8 cellular contexts compared by ENCODE assay signal in the genomic region with DNA sequence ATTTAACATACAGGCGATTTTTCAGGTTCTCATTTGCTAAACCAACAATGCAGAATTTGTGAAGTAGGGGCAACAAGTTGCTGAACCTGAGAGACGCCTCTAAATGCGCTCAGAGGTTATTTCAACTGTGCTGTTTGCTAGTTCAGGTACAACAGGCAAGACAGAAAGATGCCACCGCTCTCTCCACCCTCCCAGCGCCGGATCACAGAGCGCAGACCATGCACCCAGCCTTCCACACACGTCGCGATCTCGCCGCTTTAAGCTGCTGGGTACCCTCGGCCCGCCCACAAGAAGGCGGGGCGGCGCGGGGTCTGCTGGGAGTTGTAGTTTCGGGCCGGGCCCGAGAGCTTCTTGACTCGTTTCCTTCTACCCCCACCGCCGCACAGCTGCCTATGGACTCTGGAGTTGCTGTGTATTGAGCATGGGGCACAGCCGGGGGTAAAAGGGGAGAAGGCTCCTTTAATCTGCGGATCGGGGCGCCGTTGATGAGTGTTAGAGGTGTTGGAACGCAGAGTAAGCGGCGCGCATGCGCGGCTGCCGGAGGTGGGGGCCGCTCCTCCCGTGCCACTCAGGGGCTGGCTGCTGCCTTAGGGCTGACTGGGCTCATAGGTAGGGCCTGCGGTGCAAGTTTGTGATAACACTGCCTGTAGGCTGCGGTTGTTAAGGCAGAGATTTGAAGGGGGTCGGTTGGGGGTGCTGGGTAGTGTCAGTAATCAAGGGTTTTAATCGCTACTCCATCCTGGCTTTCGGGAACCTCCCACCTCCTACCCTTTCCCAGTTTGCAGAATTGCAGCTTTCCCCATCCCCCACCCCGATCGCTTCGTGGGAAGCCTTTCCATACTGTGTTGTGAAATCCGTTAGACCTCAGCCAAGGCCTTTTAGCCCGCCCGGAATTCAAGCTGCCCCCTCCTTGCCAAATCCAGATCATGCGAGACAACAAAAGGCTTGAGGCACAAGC. TPM values are rescaled to one million over a fixed set of nuclear protein-coding genes. Genes with fewer than 3 reads are reported as not detected.
DNase-seq lines count a peak whose midpoint lies in the region; ATAC-seq and TF ChIP-seq lines count a peak whose summit lies in the region.

No MANE protein-coding gene starts in this region.

- POLR2A ChIA-PET in activated CD4-positive, alpha-beta memory T cell treated with anti-CD3 and anti-CD28 coated beads for 36 hours (lab: Charles Lee), result interaction anchor here (0.6 to 2.2 kb wide), 6 partner anchors 13 to 41 kb away, joined by 3 to 7 read pairs (median 6); a partner anchor contains a TSS

- peaks cover 10% of the 10 kb centered on the region for H3K4me1 Mint-ChIP-seq in activated CD4-positive, alpha-beta memory T cell treated with anti-CD3 and anti-CD28 coated beads for 36 hours (ENCODE audit: low read depth)

- H3K27me3 Mint-ChIP-seq in activated CD4-positive, alpha-beta memory T cell treated with anti-CD3 and anti-CD28 coated beads for 36 hours, result peaks cover 15% of the 10 kb centered on the region

- H3K9me3 Mint-ChIP-seq in activated CD4-positive, alpha-beta memory T cell treated with anti-CD3 and anti-CD28 coated beads for 36 hours, result no peaks in the 10 kb centered on the region

- peak overlapping the region; percentile 51 for H3K4me3 ChIP-seq in lower leg skin (ENCODE audit: low read depth, poor library complexity, severe bottlenecking)

- CTCF ChIA-PET in activated CD4-positive, alpha-beta memory T cell treated with anti-CD3 and anti-CD28 coated beads for 36 hours (lab: Charles Lee), result interaction anchor here (0.9 to 1.7 kb wide), 4 partner anchors 40 to 447 kb away, joined by 3 to 7 read pairs (median 4); a partner anchor contains a TSS

- peak overlapping the region; percentile 84 for H3K27ac Mint-ChIP-seq in activated CD4-positive, alpha-beta memory T cell treated with anti-CD3 and anti-CD28 coated beads for 36 hours

- DNase-seq in C1 segment of cervical spinal cord (lab: John Stamatoyannopoulos, UW), result peak; percentile 48 to 99 (median 92)
- DNase-seq in NCI-H774 (lab: John Stamatoyannopoulos, UW), result peak; percentile 81
- DNase-seq in activated CD4-positive, alpha-beta memory T cell treated with anti-CD3 and anti-CD28 coated beads for 36 hours, result peak; percentile 92
- DNase-seq in dermis microvascular lymphatic vessel endothelial cell (ENCODE audit: low read depth in 2 of 2), result peak; percentile 35 to 82
- peak; percentile 85 to 98 for DNase-seq in lower leg skin (ENCODE audit: low spot score in 2 of 2)
- DNase-seq in stimulated activated CD4-positive, alpha-beta T cell treated with anti-CD3 and anti-CD28 coated beads, Interleukin-4, amount 100 ng/mL, for 24 hours, result peak; percentile 87

- H3K36me3 Mint-ChIP-seq in activated CD4-positive, alpha-beta memory T cell treated with anti-CD3 and anti-CD28 coated beads for 36 hours, result no peaks in the 10 kb centered on the region

- intact Hi-C loops in activated CD4-positive, alpha-beta memory T cell treated with anti-CD3 and anti-CD28 coated beads for 36 hours (cut with micrococcal nuclease), result loop anchor here (1.0 to 10.0 kb wide), 5 partner anchors 12 to 726 kb away; a partner anchor contains a TSS
- intact Hi-C loops in lower leg skin (cut with DNase I; ENCODE audit: low total_unique reads), result no loop called here

- ATAC-seq in GM19397 (IDR thresholded peaks at IDR 0.05; ENCODE audit: unreplicated experiment), result peak; percentile 99
- ATAC-seq in HG03558 (IDR thresholded peaks at IDR 0.05; ENCODE audit: extremely low read depth, unreplicated experiment), result peak; percentile 98

- H3K4me3 Mint-ChIP-seq in activated CD4-positive, alpha-beta memory T cell treated with anti-CD3 and anti-CD28 coated beads for 36 hours, result peak overlapping the region; percentile 89

- no peak for TF ChIP-seq POLR2A in lower leg skin (IDR thresholded peaks at IDR 0.05)

- no peak for TF ChIP-seq CTCF in lower leg skin (IDR thresholded peaks at IDR 0.05)

- WGBS in lower leg skin, 2 donors, result 2 to 3% methylated on average over 50 of the region's 50 CpGs

RNA-seq across cellular contexts. Expression of a gene that starts 40.3 kb away (rescaled TPM):
- total RNA-seq in activated CD4-positive, alpha-beta memory T cell treated with anti-CD3 and anti-CD28 coated beads for 36 hours, result 1 to 10 TPM; 6.1 TPM
- total RNA-seq in dermis microvascular lymphatic vessel endothelial cell, result 9.2 and 9.9 TPM in 2 replicates
- 10 to 100 TPM; 35.6 to 60.7 (median 39.8) TPM for total RNA-seq in lower leg skin

Comparison
In these comparisons a context has a peak if more than half of its experiments do, and no peak if none do; other contexts are left out.
1. Peak in every context shown above with its lines: DNase-seq, ATAC-seq and H3K4me3 ChIP-seq.